In the genomic region with DNA sequence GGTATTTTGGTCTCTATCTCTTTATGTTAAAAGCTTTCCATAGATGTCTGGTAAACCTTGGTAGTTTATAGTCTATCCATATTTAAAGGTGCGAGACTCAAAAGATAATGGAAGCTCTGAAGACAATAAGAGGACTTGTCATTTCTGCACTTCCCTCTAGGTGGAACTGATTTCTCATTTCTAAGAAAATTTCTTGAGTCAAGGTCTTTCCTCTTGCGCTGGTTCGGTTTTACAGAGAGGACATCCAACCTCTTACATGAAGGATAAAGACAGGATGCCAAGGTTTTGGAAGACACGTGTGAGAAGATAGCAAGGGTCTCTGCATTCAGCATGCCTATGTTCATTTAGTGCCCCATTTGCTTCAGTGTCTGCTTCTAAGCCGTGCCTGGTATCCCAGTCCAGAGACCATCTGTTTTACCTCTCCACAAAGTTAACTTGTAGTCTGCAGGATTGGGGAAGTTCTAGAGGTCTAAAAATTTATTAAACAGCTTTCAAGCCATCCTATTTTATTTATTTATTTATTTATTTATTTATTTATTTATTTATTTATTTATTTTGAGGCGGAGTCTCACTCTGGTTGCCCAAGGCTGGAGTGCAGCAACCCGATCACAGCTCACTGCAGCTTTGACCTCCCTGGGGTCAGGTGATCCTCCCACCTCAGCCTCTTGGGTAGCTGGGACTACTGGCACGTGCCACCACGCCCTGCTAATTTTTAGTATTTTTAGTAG, we compare ENCODE assay signal across 12 cellular contexts. TPM values are rescaled to one million over a fixed set of nuclear protein-coding genes. Genes with fewer than 3 reads are reported as not detected.
DNase-seq lines count a peak whose midpoint lies in the region; ATAC-seq and TF ChIP-seq lines count a peak whose summit lies in the region.
"Had no signal": no experiment of that assay in that cellular context is flagged by ENCODE, and none has a peak within 500 bp of the region (broad histone marks: within the 10 kb centered on the region; RNA-seq: fewer than 3 reads in every experiment).

No MANE protein-coding gene starts in this region.

- no peaks in the 10 kb centered on the region for H3K27me3 ChIP-seq in left ventricle myocardium inferior (ENCODE audit: low read depth)
- no peaks in the 10 kb centered on the region for H3K27me3 ChIP-seq in heart left ventricle
- H3K27me3 ChIP-seq: BLaER1 treated with 17β-estradiol and CSF1 and Interleukin-3, amounts not matched to agents 10 nM and 100 nM had no signal

- H3K9me3 ChIP-seq in left ventricle myocardium inferior (replicated peaks) (no peaks in the 10 kb centered on the region), heart left ventricle (no peaks in the 10 kb centered on the region)
- H3K9me3 ChIP-seq: BLaER1 treated with 17β-estradiol and CSF1 and Interleukin-3, amounts not matched to agents 10 nM and 100 nM had no signal

- no peak for DNase-seq in left ventricle myocardium inferior
- DNase-seq in heart left ventricle, result no peak
- DNase-seq in RPMI7951 (ENCODE audit: low read depth), result peak; percentile 6
- peak; percentile 17 for DNase-seq in fibroblast of peridontal ligament (ENCODE audit: extremely low read depth)
- DNase-seq in globus pallidus (ENCODE audit: low spot score), result no peak
- no peak for DNase-seq in AG08396 (ENCODE audit: low spot score)
- DNase-seq: effector CD8-positive, alpha-beta T cell; NCI-H2107; right cardiac atrium had no signal

- TF ChIP-seq POLR2A in heart left ventricle (IDR thresholded peaks at IDR 0.05), result no peak

- H3K27ac ChIP-seq in left ventricle myocardium inferior (replicated peaks) (no peak overlapping the region), heart left ventricle (no peak overlapping the region)
- H3K27ac ChIP-seq: BLaER1 treated with 17β-estradiol and CSF1 and Interleukin-3, amounts not matched to agents 10 nM and 100 nM had no signal

- TF ChIP-seq CTCF in left ventricle myocardium inferior (IDR thresholded peaks at IDR 0.05; ENCODE audit: borderline replicate concordance) (peak; percentile 44), heart left ventricle (IDR thresholded peaks at IDR 0.05) (peak in 3 of 12 donors; percentile 10 to 35 (median 29))

- H3K4me1 ChIP-seq in left ventricle myocardium inferior (no peaks in the 10 kb centered on the region), heart left ventricle (no peaks in the 10 kb centered on the region)
- H3K4me1 ChIP-seq: BLaER1 treated with 17β-estradiol and CSF1 and Interleukin-3, amounts not matched to agents 10 nM and 100 nM had no signal

- peaks cover 40% of the 10 kb centered on the region for H3K36me3 ChIP-seq in left ventricle myocardium inferior
- peaks cover 0 to 54% (median 36%) of the 10 kb centered on the region in 9 donors for H3K36me3 ChIP-seq in heart left ventricle

- intact Hi-C loops in left ventricle myocardium inferior (cut with micrococcal nuclease), result no loop called here
- intact Hi-C loops in heart left ventricle (cut with DNase I), result no loop called here

- ATAC-seq in heart left ventricle (no peak), GM18519 (IDR thresholded peaks at IDR 0.05; ENCODE audit: low FRiP score, unreplicated experiment) (no peak), HG02678 (IDR thresholded peaks at IDR 0.05; ENCODE audit: unreplicated experiment) (no peak)
- ATAC-seq: right cardiac atrium had no signal

- no peak overlapping the region for H3K4me3 ChIP-seq in left ventricle myocardium inferior
- no peak overlapping the region for H3K4me3 ChIP-seq in heart left ventricle
- H3K4me3 ChIP-seq: BLaER1 treated with 17β-estradiol and CSF1 and Interleukin-3, amounts not matched to agents 10 nM and 100 nM had no signal

- 75 to 86% (median 83%) methylated on average over 9 of the region's 9 CpGs for WGBS in heart left ventricle, 4 donors

RNA-seq across cellular contexts. Expression of gene KIAA1191, which starts 41.6 kb away (rescaled TPM):
- total RNA-seq in left ventricle myocardium inferior, result 91.6 TPM
- 100 to 1,000 TPM in 5 of 9 donors, 10 to 100 TPM in 4; 68.4 to 143 (median 104) TPM for total RNA-seq in heart left ventricle
- 10 to 100 TPM; 42.8 to 61.8 TPM for polyA plus RNA-seq in heart left ventricle
- total RNA-seq in RPMI7951 (2014; rRNA removed; shearing (Covaris generic)), result 61.0 and 64.9 TPM in 2 replicates

RNA-seq across cellular contexts. Expression of gene ARL10, which starts 45.3 kb away (rescaled TPM):
- total RNA-seq in left ventricle myocardium inferior, result 6.0 TPM
- total RNA-seq in heart left ventricle, result 1 to 10 TPM; 2.9 to 8.1 (median 5.4) TPM
- 1 to 10 TPM; 1.5 to 4.8 TPM for polyA plus RNA-seq in heart left ventricle
- 1.3 and 1.4 TPM in 2 replicates for total RNA-seq in RPMI7951 (2014; rRNA removed; shearing (Covaris generic))

Comparison
In these comparisons a context has a peak if more than half of its experiments do, and no peak if none do; other contexts are left out.
1. DNase-seq: peak in RPMI7951 (single experiment) and fibroblast of peridontal ligament (single experiment); none in left ventricle myocardium inferior (single experiment), heart left ventricle (0 of 5), globus pallidus (single experiment) and AG08396 (single experiment).